Comparison of ENCODE assay signal across 18 cellular contexts in genomic region chr17:79339311-79339710, GRCh38.
"Had no signal": no experiment of that assay in that cellular context is flagged by ENCODE, and none has a peak within 500 bp of the region (broad histone marks: within the 10 kb centered on the region; RNA-seq: fewer than 3 reads in every experiment).

No MANE protein-coding gene starts in this region.

- H3K4me3 Mint-ChIP-seq: naive thymus-derived CD4-positive, alpha-beta T cell; nephron progenitor cell; type B pancreatic cell had no signal

- H3K4me1 Mint-ChIP-seq: naive thymus-derived CD4-positive, alpha-beta T cell; nephron progenitor cell had no signal

- H3K4me1 ChIP-seq: colonic mucosa, foreskin keratinocyte, psoas muscle had no signal

- H3K79me2 ChIP-seq: hepatocyte had no signal

- H3K27me3 ChIP-seq: colonic mucosa had no signal

- H3K36me3 ChIP-seq: colonic mucosa, esophagus squamous epithelium, spleen had no signal

- DNase-seq: colonic mucosa; dermis blood vessel endothelial cell; esophagus squamous epithelium; left colon; left ventricle myocardium superior; naive thymus-derived CD4-positive, alpha-beta T cell; nephron progenitor cell; spleen; stimulated activated CD4-positive, alpha-beta T cell treated with anti-CD3 and anti-CD28 coated beads, Interleukin-15, amount 100 ng/mL, for 24 hours; stimulated activated CD4-positive, alpha-beta T cell treated with anti-CD3 and anti-CD28 coated beads, Interleukin-1b, Interleukin-23, amount 100 ng/mL, for 48 hours; stimulated activated CD4-positive, alpha-beta T cell treated with anti-CD3 and anti-CD28 coated beads, Interleukin-4, amount 100 ng/mL, for 24 hours; stimulated activated naive CD4-positive, alpha-beta T cell had no signal

- H3K9me3 ChIP-seq: colonic mucosa, esophagus squamous epithelium, psoas muscle had no signal

- H3K36me3 Mint-ChIP-seq: naive thymus-derived CD4-positive, alpha-beta T cell; type B pancreatic cell had no signal

- H3K4me3 ChIP-seq: colonic mucosa, esophagus squamous epithelium, hepatocyte, lung, psoas muscle had no signal

- H3K4me2 ChIP-seq: hepatocyte had no signal

- H2AFZ ChIP-seq: hepatocyte had no signal

- ATAC-seq: left colon; left ventricle myocardium superior; naive thymus-derived CD4-positive, alpha-beta T cell; psoas muscle; sciatic nerve had no signal

- H3K27ac Mint-ChIP-seq: naive thymus-derived CD4-positive, alpha-beta T cell; nephron progenitor cell; type B pancreatic cell had no signal

- H3K9me3 Mint-ChIP-seq: naive thymus-derived CD4-positive, alpha-beta T cell; type B pancreatic cell had no signal

- H3K27ac ChIP-seq: colonic mucosa, foreskin keratinocyte, hepatocyte, psoas muscle had no signal
